ENCODE assay signal across 7 cellular contexts in genomic region chr7:1533255-1533568, GRCh38. TPM values are rescaled to one million over a fixed set of nuclear protein-coding genes. Genes with fewer than 3 reads are reported as not detected.
DNase-seq lines count a peak whose midpoint lies in the region; ATAC-seq and TF ChIP-seq lines count a peak whose summit lies in the region.

No MANE protein-coding gene starts in this region.

- in situ Hi-C loops in ACHN (cut with HindIII; ENCODE audit: low pct_ligation_motif_present, low pct_unique_long_range_greater_than_20kb, low sequenced_read_pairs): no loop called here

- H3K27ac Mint-ChIP-seq in activated T-helper 17 cell treated with anti-CD3 and anti-CD28 coated beads, Interleukin-2, amount 50 U/mL, for 72 hours: peak overlapping the region; percentile 89
- peak overlapping the region; percentile 89 to 95 for H3K27ac Mint-ChIP-seq in stimulated activated naive CD8-positive, alpha-beta T cell treated with anti-CD3 and anti-CD28 coated beads, Interleukin-15, amount 100 ng/mL, for 72 hours

- H3K36me3 ChIP-seq in iPS-15b (ENCODE audit: control insufficient read depth, insufficient read depth, low read length): no peaks in the 10 kb centered on the region

- H3K4me3 Mint-ChIP-seq in activated T-helper 17 cell treated with anti-CD3 and anti-CD28 coated beads, Interleukin-2, amount 50 U/mL, for 72 hours: peak overlapping the region; percentile 93
- peak overlapping the region; percentile 87 to 92 for H3K4me3 Mint-ChIP-seq in stimulated activated naive CD8-positive, alpha-beta T cell treated with anti-CD3 and anti-CD28 coated beads, Interleukin-15, amount 100 ng/mL, for 72 hours

- DNase-seq in HFF-Myc (ENCODE audit: extremely low read depth, low read depth): no peak
- no peak for DNase-seq in stimulated activated naive CD8-positive, alpha-beta T cell treated with anti-CD3 and anti-CD28 coated beads, Interleukin-15, amount 100 ng/mL, for 72 hours
- DNase-seq in ACHN: no peak

- no peaks in the 10 kb centered on the region for H3K9me3 ChIP-seq in iPS-15b (ENCODE audit: control insufficient read depth, insufficient read depth, low read length)

- H3K4me1 ChIP-seq in iPS-15b (ENCODE audit: control insufficient read depth, insufficient read depth, low read length): peaks cover 9% of the 10 kb centered on the region

- H3K4me1 Mint-ChIP-seq in activated T-helper 17 cell treated with anti-CD3 and anti-CD28 coated beads, Interleukin-2, amount 50 U/mL, for 72 hours: peaks cover 12% of the 10 kb centered on the region
- H3K4me1 Mint-ChIP-seq in stimulated activated naive CD8-positive, alpha-beta T cell treated with anti-CD3 and anti-CD28 coated beads, Interleukin-15, amount 100 ng/mL, for 72 hours: peaks cover 50% of the 10 kb centered on the region

- no peaks in the 10 kb centered on the region for H3K27me3 Mint-ChIP-seq in activated T-helper 17 cell treated with anti-CD3 and anti-CD28 coated beads, Interleukin-2, amount 50 U/mL, for 72 hours
- no peaks in the 10 kb centered on the region for H3K27me3 Mint-ChIP-seq in stimulated activated naive CD8-positive, alpha-beta T cell treated with anti-CD3 and anti-CD28 coated beads, Interleukin-15, amount 100 ng/mL, for 72 hours

- H3K4me3 ChIP-seq in HFF-Myc (replicated peaks; ENCODE audit: low read depth, low read length) (peak overlapping the region; percentile 70), iPS-15b (ENCODE audit: low read depth, low read length) (no peak overlapping the region)

- peak; percentile 5 for ATAC-seq in activated T-helper 17 cell treated with anti-CD3 and anti-CD28 coated beads, Interleukin-2, amount 50 U/mL, for 72 hours (replicated peaks)
- ATAC-seq in stimulated activated naive CD8-positive, alpha-beta T cell treated with anti-CD3 and anti-CD28 coated beads, Interleukin-15, amount 100 ng/mL, for 72 hours: peak; percentile 1
- ATAC-seq in HG03442 (IDR thresholded peaks at IDR 0.05; ENCODE audit: unreplicated experiment) (no peak), GM19467 (IDR thresholded peaks at IDR 0.05; ENCODE audit: unreplicated experiment) (no peak)

- TF ChIP-seq CTCF in HFF-Myc (IDR thresholded peaks at IDR 0.05; ENCODE audit: low read depth, low read length, missing control alignments): no peak

- H3K9ac ChIP-seq in iPS-15b (ENCODE audit: low read depth, low read length): peak overlapping the region; percentile 37

- peaks cover 39% of the 10 kb centered on the region for H3K36me3 Mint-ChIP-seq in activated T-helper 17 cell treated with anti-CD3 and anti-CD28 coated beads, Interleukin-2, amount 50 U/mL, for 72 hours (ENCODE audit: low read depth)

- no peaks in the 10 kb centered on the region for H3K27me3 ChIP-seq in iPS-15b (ENCODE audit: control insufficient read depth, insufficient read depth, low read length)

- no peaks in the 10 kb centered on the region for H3K9me3 Mint-ChIP-seq in activated T-helper 17 cell treated with anti-CD3 and anti-CD28 coated beads, Interleukin-2, amount 50 U/mL, for 72 hours
- no peaks in the 10 kb centered on the region for H3K9me3 Mint-ChIP-seq in stimulated activated naive CD8-positive, alpha-beta T cell treated with anti-CD3 and anti-CD28 coated beads, Interleukin-15, amount 100 ng/mL, for 72 hours

RNA-seq across cellular contexts. Expression of gene MAFK, which starts 2.7 kb away (rescaled TPM):
- 10 to 100 TPM; 40.1 to 41.5 TPM for total RNA-seq in activated T-helper 17 cell treated with anti-CD3 and anti-CD28 coated beads, Interleukin-2, amount 50 U/mL, for 72 hours

RNA-seq across cellular contexts. Expression of gene TMEM184A, which starts 22.8 kb away (rescaled TPM):
- total RNA-seq in activated T-helper 17 cell treated with anti-CD3 and anti-CD28 coated beads, Interleukin-2, amount 50 U/mL, for 72 hours: not detected

RNA-seq across cellular contexts. Expression of gene INTS1, which starts 29.0 kb away (rescaled TPM):
- 100 to 1,000 TPM; 116 to 147 TPM for total RNA-seq in activated T-helper 17 cell treated with anti-CD3 and anti-CD28 coated beads, Interleukin-2, amount 50 U/mL, for 72 hours

RNA-seq across cellular contexts. Expression of gene PSMG3, which starts 36.6 kb away (rescaled TPM):
- total RNA-seq in activated T-helper 17 cell treated with anti-CD3 and anti-CD28 coated beads, Interleukin-2, amount 50 U/mL, for 72 hours: 10 to 100 TPM; 26.4 to 46.4 TPM

Comparison
In these comparisons a context has a peak if more than half of its experiments do, and no peak if none do; other contexts are left out.
1. ATAC-seq: peak in activated T-helper 17 cell treated with anti-CD3 and anti-CD28 coated beads, Interleukin-2, amount 50 U/mL, for 72 hours (single experiment) and stimulated activated naive CD8-positive, alpha-beta T cell treated with anti-CD3 and anti-CD28 coated beads, Interleukin-15, amount 100 ng/mL, for 72 hours (single experiment); none in HG03442 (single experiment) and GM19467 (single experiment).